In genomic region chr12:68453278-68453677, GRCh38 we compare ENCODE assay signal across 19 cellular contexts.
DNase-seq lines count a peak whose midpoint lies in the region; ATAC-seq, FAIRE-seq and TF ChIP-seq lines count a peak whose summit lies in the region.
"Had no signal": no experiment of that assay in that cellular context is flagged by ENCODE, and none has a peak within 500 bp of the region (broad histone marks: within the 10 kb centered on the region; RNA-seq: fewer than 3 reads in every experiment).

No MANE protein-coding gene starts in this region.

- H3K9me3 ChIP-seq in CD8-positive, alpha-beta memory T cell (ENCODE audit: low read length), result no peaks in the 10 kb centered on the region
- no peaks in the 10 kb centered on the region for H3K9me3 ChIP-seq in pancreas
- H3K9me3 ChIP-seq: BE2C, Peyer's patch had no signal

- H3K27me3 ChIP-seq in CD8-positive, alpha-beta memory T cell (ENCODE audit: insufficient read depth, low read length, poor library complexity, severe bottlenecking), result no peaks in the 10 kb centered on the region
- no peaks in the 10 kb centered on the region for H3K27me3 ChIP-seq in pancreas
- H3K27me3 ChIP-seq: BE2C, Peyer's patch had no signal

- peak overlapping the region; percentile 98 for H3K27ac Mint-ChIP-seq in activated naive CD4-positive, alpha-beta T cell treated with anti-CD3 and anti-CD28 coated beads, Interleukin-2, amount 10 ng/mL, durations not matched to agents 7 days and 5 days
- H3K27ac Mint-ChIP-seq in activated naive CD4-positive, alpha-beta T cell treated with anti-CD3 and anti-CD28 coated beads for 36 hours, result no peak overlapping the region
- peak overlapping the region in 6 of 8 donors; percentile 42 to 91 (median 72) for H3K27ac Mint-ChIP-seq in CD8-positive, alpha-beta memory T cell
- peak overlapping the region; percentile 97 for H3K27ac Mint-ChIP-seq in activated T-helper 1 cell treated with anti-CD3 and anti-CD28 coated beads, Interleukin-12 subunit alpha, Interleukin-12 subunit beta, Interleukin-2, Interleukin-4 antibody, amounts not matched to agents 30 ng/mL and 10 ng/mL and 1 ng/mL, durations not matched to agents 14 hours and 24 hours and 36 hours
- peak overlapping the region in 2 of 3 experiments; percentile 80 to 86 for H3K27ac Mint-ChIP-seq in nephron

- peaks cover 76% of the 10 kb centered on the region for H3K4me1 ChIP-seq in CD8-positive, alpha-beta memory T cell (ENCODE audit: insufficient read depth, low read length)
- peaks cover 0 to 12% (median 5%) of the 10 kb centered on the region in 3 donors for H3K4me1 ChIP-seq in pancreas
- H3K4me1 ChIP-seq: BE2C had no signal

- TF ChIP-seq CTCF in nephron (IDR thresholded peaks at IDR 0.05; ENCODE audit: unreplicated experiment in 3 of 3), result no peak
- no peak for TF ChIP-seq CTCF in pancreas (IDR thresholded peaks at IDR 0.05)

- H3K36me3 Mint-ChIP-seq in activated naive CD4-positive, alpha-beta T cell treated with anti-CD3 and anti-CD28 coated beads, Interleukin-2, amount 10 ng/mL, durations not matched to agents 7 days and 5 days, result peaks cover 13% of the 10 kb centered on the region
- no peaks in the 10 kb centered on the region for H3K36me3 Mint-ChIP-seq in activated naive CD4-positive, alpha-beta T cell treated with anti-CD3 and anti-CD28 coated beads for 36 hours (ENCODE audit: low read depth)
- no peaks in the 10 kb centered on the region for H3K36me3 Mint-ChIP-seq in CD8-positive, alpha-beta memory T cell
- H3K36me3 Mint-ChIP-seq in activated T-helper 1 cell treated with anti-CD3 and anti-CD28 coated beads, Interleukin-12 subunit alpha, Interleukin-12 subunit beta, Interleukin-2, Interleukin-4 antibody, amounts not matched to agents 30 ng/mL and 10 ng/mL and 1 ng/mL, durations not matched to agents 14 hours and 24 hours and 36 hours (ENCODE audit: low read depth), result peaks cover 2% of the 10 kb centered on the region
- H3K36me3 Mint-ChIP-seq in nephron (ENCODE audit: low read depth), result no peaks in the 10 kb centered on the region

- no peak overlapping the region for H3K27ac ChIP-seq in CD8-positive, alpha-beta memory T cell (ENCODE audit: low read depth, low read length)
- no peak overlapping the region for H3K27ac ChIP-seq in pancreas
- H3K27ac ChIP-seq: KMS-11, Peyer's patch had no signal

- peaks cover 4% of the 10 kb centered on the region for H3K9me3 Mint-ChIP-seq in activated naive CD4-positive, alpha-beta T cell treated with anti-CD3 and anti-CD28 coated beads, Interleukin-2, amount 10 ng/mL, durations not matched to agents 7 days and 5 days
- peaks cover 5% of the 10 kb centered on the region for H3K9me3 Mint-ChIP-seq in activated naive CD4-positive, alpha-beta T cell treated with anti-CD3 and anti-CD28 coated beads for 36 hours
- H3K9me3 Mint-ChIP-seq in CD8-positive, alpha-beta memory T cell, result no peaks in the 10 kb centered on the region
- H3K9me3 Mint-ChIP-seq in activated T-helper 1 cell treated with anti-CD3 and anti-CD28 coated beads, Interleukin-12 subunit alpha, Interleukin-12 subunit beta, Interleukin-2, Interleukin-4 antibody, amounts not matched to agents 30 ng/mL and 10 ng/mL and 1 ng/mL, durations not matched to agents 14 hours and 24 hours and 36 hours, result peaks cover 10% of the 10 kb centered on the region
- H3K9me3 Mint-ChIP-seq in nephron, result peaks cover 5% of the 10 kb centered on the region

- DNase-seq in activated naive CD4-positive, alpha-beta T cell treated with anti-CD3 and anti-CD28 coated beads, Interleukin-2, amount 10 ng/mL, durations not matched to agents 7 days and 5 days, result no peak
- DNase-seq in activated naive CD4-positive, alpha-beta T cell treated with anti-CD3 and anti-CD28 coated beads for 36 hours, result no peak
- no peak for DNase-seq in CD8-positive, alpha-beta memory T cell
- DNase-seq in activated T-helper 1 cell treated with anti-CD3 and anti-CD28 coated beads, Interleukin-12 subunit alpha, Interleukin-12 subunit beta, Interleukin-2, Interleukin-4 antibody, amounts not matched to agents 30 ng/mL and 10 ng/mL and 1 ng/mL, durations not matched to agents 14 hours and 24 hours and 36 hours (ENCODE audit: low spot score), result no peak
- DNase-seq in pancreas, result no peak
- DNase-seq in HCEC 1CT, result no peak
- DNase-seq: ACHN, BE2C, COR-L47, H7, MM.1S, NCI-H1105, NCI-H1694 treated with DMSO at 0.1 percent for 48 hours, NCI-H446 treated with DMSO at 0.1 percent for 48 hours, NCI-H82, Peyer's patch, Right ventricle myocardium superior had no signal

- intact Hi-C loops in activated naive CD4-positive, alpha-beta T cell treated with anti-CD3 and anti-CD28 coated beads for 36 hours (cut with micrococcal nuclease), result loop anchor here (5.0 to 10.0 kb wide), 4 partner anchors 354 to 782 kb away; partner anchors contain the start of genes CPSF6 and MDM2
- intact Hi-C loops in activated T-helper 1 cell treated with anti-CD3 and anti-CD28 coated beads, Interleukin-12 subunit alpha, Interleukin-12 subunit beta, Interleukin-2, Interleukin-4 antibody, amounts not matched to agents 30 ng/mL and 10 ng/mL and 1 ng/mL, durations not matched to agents 14 hours and 24 hours and 36 hours (cut with micrococcal nuclease), result loop anchor here (5.0 kb wide), 1 partner anchor 176 kb away; no protein-coding TSS in a partner anchor
- intact Hi-C loops in pancreas (cut with DNase I), result no loop called here

- POLR2A ChIA-PET in CD8-positive, alpha-beta memory T cell (lab: Charles Lee), result interaction anchor here (0.5 kb wide), 1 partner anchor 9 kb away, joined by 6 read pairs; no protein-coding TSS in a partner anchor

- 65 to 81% methylated on average over 3 of the region's 3 CpGs for WGBS in pancreas, 2 donors

- H3K27me3 Mint-ChIP-seq in activated naive CD4-positive, alpha-beta T cell treated with anti-CD3 and anti-CD28 coated beads, Interleukin-2, amount 10 ng/mL, durations not matched to agents 7 days and 5 days, result no peaks in the 10 kb centered on the region
- no peaks in the 10 kb centered on the region for H3K27me3 Mint-ChIP-seq in activated naive CD4-positive, alpha-beta T cell treated with anti-CD3 and anti-CD28 coated beads for 36 hours (ENCODE audit: low read depth)
- no peaks in the 10 kb centered on the region for H3K27me3 Mint-ChIP-seq in CD8-positive, alpha-beta memory T cell
- no peaks in the 10 kb centered on the region for H3K27me3 Mint-ChIP-seq in activated T-helper 1 cell treated with anti-CD3 and anti-CD28 coated beads, Interleukin-12 subunit alpha, Interleukin-12 subunit beta, Interleukin-2, Interleukin-4 antibody, amounts not matched to agents 30 ng/mL and 10 ng/mL and 1 ng/mL, durations not matched to agents 14 hours and 24 hours and 36 hours (ENCODE audit: insufficient read depth)
- no peaks in the 10 kb centered on the region for H3K27me3 Mint-ChIP-seq in nephron (ENCODE audit: low read depth)

- CTCF ChIA-PET in activated naive CD4-positive, alpha-beta T cell treated with anti-CD3 and anti-CD28 coated beads, Interleukin-2, amount 10 ng/mL, durations not matched to agents 7 days and 5 days (lab: Charles Lee), result interaction anchor here (1.2 kb wide), 1 partner anchor 96 kb away, joined by 5 read pairs; no protein-coding TSS in a partner anchor
- CTCF ChIA-PET in activated naive CD4-positive, alpha-beta T cell treated with anti-CD3 and anti-CD28 coated beads for 36 hours (lab: Charles Lee), result no interaction called here
- CTCF ChIA-PET in CD8-positive, alpha-beta memory T cell (lab: Charles Lee), result no interaction called here

- H3K4me3 Mint-ChIP-seq in activated naive CD4-positive, alpha-beta T cell treated with anti-CD3 and anti-CD28 coated beads, Interleukin-2, amount 10 ng/mL, durations not matched to agents 7 days and 5 days, result peak overlapping the region; percentile 11
- no peak overlapping the region for H3K4me3 Mint-ChIP-seq in activated naive CD4-positive, alpha-beta T cell treated with anti-CD3 and anti-CD28 coated beads for 36 hours
- peak overlapping the region in 5 of 7 donors; percentile 0 to 58 (median 33) for H3K4me3 Mint-ChIP-seq in CD8-positive, alpha-beta memory T cell
- no peak overlapping the region for H3K4me3 Mint-ChIP-seq in activated T-helper 1 cell treated with anti-CD3 and anti-CD28 coated beads, Interleukin-12 subunit alpha, Interleukin-12 subunit beta, Interleukin-2, Interleukin-4 antibody, amounts not matched to agents 30 ng/mL and 10 ng/mL and 1 ng/mL, durations not matched to agents 14 hours and 24 hours and 36 hours
- H3K4me3 Mint-ChIP-seq in nephron, result no peak overlapping the region

- no peak for FAIRE-seq in pancreas (lab: Jason Lieb, UNC)

- H3K36me3 ChIP-seq in CD8-positive, alpha-beta memory T cell (ENCODE audit: insufficient read depth, low read length), result no peaks in the 10 kb centered on the region
- no peaks in the 10 kb centered on the region for H3K36me3 ChIP-seq in pancreas
- H3K36me3 ChIP-seq: BE2C, Peyer's patch had no signal

- peaks cover 89% of the 10 kb centered on the region for H3K4me1 Mint-ChIP-seq in activated naive CD4-positive, alpha-beta T cell treated with anti-CD3 and anti-CD28 coated beads, Interleukin-2, amount 10 ng/mL, durations not matched to agents 7 days and 5 days
- peaks cover 76% of the 10 kb centered on the region for H3K4me1 Mint-ChIP-seq in activated naive CD4-positive, alpha-beta T cell treated with anti-CD3 and anti-CD28 coated beads for 36 hours (ENCODE audit: low read depth)
- H3K4me1 Mint-ChIP-seq in CD8-positive, alpha-beta memory T cell, result peaks cover 83 to 95% (median 92%) of the 10 kb centered on the region in 3 donors
- peaks cover 81% of the 10 kb centered on the region for H3K4me1 Mint-ChIP-seq in activated T-helper 1 cell treated with anti-CD3 and anti-CD28 coated beads, Interleukin-12 subunit alpha, Interleukin-12 subunit beta, Interleukin-2, Interleukin-4 antibody, amounts not matched to agents 30 ng/mL and 10 ng/mL and 1 ng/mL, durations not matched to agents 14 hours and 24 hours and 36 hours (ENCODE audit: low read depth)
- peaks cover 55% of the 10 kb centered on the region for H3K4me1 Mint-ChIP-seq in nephron

- no peak for ATAC-seq in pancreas

- no peak overlapping the region for H3K4me3 ChIP-seq in CD8-positive, alpha-beta memory T cell (ENCODE audit: low read length)
- H3K4me3 ChIP-seq in pancreas, result no peak overlapping the region
- H3K4me3 ChIP-seq: Peyer's patch had no signal

Comparison
In these comparisons a context has a peak if more than half of its experiments do, and no peak if none do; other contexts are left out.
1. H3K4me3 Mint-ChIP-seq: peak in activated naive CD4-positive, alpha-beta T cell treated with anti-CD3 and anti-CD28 coated beads, Interleukin-2, amount 10 ng/mL, durations not matched to agents 7 days and 5 days (single experiment) and CD8-positive, alpha-beta memory T cell (5 of 7); none in activated naive CD4-positive, alpha-beta T cell treated with anti-CD3 and anti-CD28 coated beads for 36 hours (single experiment), activated T-helper 1 cell treated with anti-CD3 and anti-CD28 coated beads, Interleukin-12 subunit alpha, Interleukin-12 subunit beta, Interleukin-2, Interleukin-4 antibody, amounts not matched to agents 30 ng/mL and 10 ng/mL and 1 ng/mL, durations not matched to agents 14 hours and 24 hours and 36 hours (single experiment) and nephron (0 of 3).
2. intact Hi-C loops: an anchor here in activated naive CD4-positive, alpha-beta T cell treated with anti-CD3 and anti-CD28 coated beads for 36 hours (5.0 to 10.0 kb wide) and activated T-helper 1 cell treated with anti-CD3 and anti-CD28 coated beads, Interleukin-12 subunit alpha, Interleukin-12 subunit beta, Interleukin-2, Interleukin-4 antibody, amounts not matched to agents 30 ng/mL and 10 ng/mL and 1 ng/mL, durations not matched to agents 14 hours and 24 hours and 36 hours (5.0 kb wide); none called in pancreas.